Comparison of ENCODE assay signal across 16 cellular contexts in genomic region chrX:27251369-27251768, GRCh38.
DNase-seq lines count a peak whose midpoint lies in the region; TF ChIP-seq lines count a peak whose summit lies in the region.
"Had no signal": no experiment of that assay in that cellular context is flagged by ENCODE, and none has a peak within 500 bp of the region (broad histone marks: within the 10 kb centered on the region; RNA-seq: fewer than 3 reads in every experiment).

No MANE protein-coding gene starts in this region.

- H3K27ac ChIP-seq in H9 (ENCODE audit: insufficient read length, low read depth, low read length) (no peak overlapping the region), iPS DF 6.9 (ENCODE audit: low read length) (no peak overlapping the region)
- H3K27ac ChIP-seq: BLaER1 had no signal

- H3K4me2 ChIP-seq in H9 (ENCODE audit: insufficient read depth, insufficient read length, low read length), result no peak overlapping the region
- H3K4me2 ChIP-seq: BLaER1 had no signal

- H3K4me3 ChIP-seq in NT2/D1 (ENCODE audit: insufficient read length, low read depth) (no peak overlapping the region), iPS DF 6.9 (ENCODE audit: low read length) (no peak overlapping the region), Caco-2 (ENCODE audit: low read depth, low read length) (no peak overlapping the region)
- H3K4me3 ChIP-seq: BLaER1 had no signal

- DNase-seq in DMS53 (lab: John Stamatoyannopoulos, UW), result peak; percentile 2
- no peak for DNase-seq in DMS53 treated with DMSO at 0.1 percent for 48 hours (lab: John Stamatoyannopoulos, UW; ENCODE audit: unreplicated experiment)
- DNase-seq in H9, result peak; percentile 30
- DNase-seq in NT2/D1 (ENCODE audit: low read depth, low spot score), result peak; percentile 0
- DNase-seq in iPS DF 6.9 (ENCODE audit: low read depth, low spot score), result peak; percentile 0
- no peak for DNase-seq in NOMO-1 treated with DMSO at 0.1 percent for 48 hours (lab: John Stamatoyannopoulos, UW; ENCODE audit: unreplicated experiment)
- DNase-seq in Caco-2, result no peak
- no peak for DNase-seq in retina
- DNase-seq: 8988T; AML-193; CD8-positive, alpha-beta memory T cell; DMS153; GF-D8; IMR-90; KBM-7 had no signal

- H3K23me2 ChIP-seq in H9 (ENCODE audit: insufficient read length, low read depth, low read length, poor library complexity, severe bottlenecking), result no peaks in the 10 kb centered on the region

- H3K9ac ChIP-seq in H9 (ENCODE audit: extremely low read depth, insufficient read length, low read length), result no peak overlapping the region
- no peak overlapping the region for H3K9ac ChIP-seq in NT2/D1 (ENCODE audit: insufficient read length, low read depth)
- H3K9ac ChIP-seq: BLaER1 had no signal

- H2AK5ac ChIP-seq in H9 (ENCODE audit: insufficient read length, low read length), result no peak overlapping the region

- no peak overlapping the region for H3K4ac ChIP-seq in H9 (ENCODE audit: low read depth, low read length)

- no peak overlapping the region for H2BK15ac ChIP-seq in H9 (ENCODE audit: low read depth, low read length)

- no peak overlapping the region for H4K91ac ChIP-seq in H9 (ENCODE audit: insufficient read length, low read depth, low read length)

- no peak overlapping the region for H3T11ph ChIP-seq in H9 (ENCODE audit: low read length)

- CTCF ChIA-PET in Caco-2 (lab: Charles Lee), result no interaction called here

- no peak overlapping the region for H2BK120ac ChIP-seq in H9 (ENCODE audit: low read depth, low read length, poor library complexity, severe bottlenecking)

- intact Hi-C loops in Caco-2 (cut with micrococcal nuclease; ENCODE audit: unreplicated experiment), result no loop called here

- H3K4me3 Mint-ChIP-seq in H9 (no peak overlapping the region), Caco-2 (ENCODE audit: unreplicated experiment) (no peak overlapping the region)
- H3K4me3 Mint-ChIP-seq: CD8-positive, alpha-beta memory T cell had no signal

- H3K27me3 Mint-ChIP-seq in H9 (ENCODE audit: low read depth) (no peaks in the 10 kb centered on the region), Caco-2 (ENCODE audit: insufficient read depth, unreplicated experiment) (no peaks in the 10 kb centered on the region)
- H3K27me3 Mint-ChIP-seq: CD8-positive, alpha-beta memory T cell had no signal

- H3K36me3 ChIP-seq in NT2/D1 (ENCODE audit: insufficient read depth, insufficient read length, low read length), result no peaks in the 10 kb centered on the region
- no peaks in the 10 kb centered on the region for H3K36me3 ChIP-seq in iPS DF 6.9 (ENCODE audit: control insufficient read depth, insufficient read depth, low read length)
- H3K36me3 ChIP-seq in Caco-2 (ENCODE audit: control insufficient read depth, insufficient read depth, low read length), result no peaks in the 10 kb centered on the region
- H3K36me3 ChIP-seq: BLaER1 had no signal

- H2BK20ac ChIP-seq in H9 (ENCODE audit: low read depth, low read length, poor library complexity, severe bottlenecking), result no peak overlapping the region

- no peak overlapping the region for H4K5ac ChIP-seq in H9 (ENCODE audit: insufficient read length, low read depth, low read length)

- no peak overlapping the region for H3K23ac ChIP-seq in H9 (ENCODE audit: insufficient read length, low read depth, low read length)

- H3K9me3 ChIP-seq in H9 (ENCODE audit: control insufficient read depth, low read depth, low read length), result no peaks in the 10 kb centered on the region
- no peaks in the 10 kb centered on the region for H3K9me3 ChIP-seq in NT2/D1 (ENCODE audit: insufficient read depth, low read length)
- no peaks in the 10 kb centered on the region for H3K9me3 ChIP-seq in iPS DF 6.9 (ENCODE audit: control insufficient read depth, insufficient read depth, low read length)
- H3K9me3 ChIP-seq in Caco-2, result no peaks in the 10 kb centered on the region
- H3K9me3 ChIP-seq: BLaER1 had no signal

- no TSS peak for BruUV-seq in Caco-2 (replicated peaks; lab: Mats Ljungman, UMichigan)

- no peaks in the 10 kb centered on the region for H3K79me2 ChIP-seq in H9 (ENCODE audit: insufficient read depth, low read length)

- no peaks in the 10 kb centered on the region; a peak in 1 of 7 replicates for H3K36me3 Mint-ChIP-seq in H9 (ENCODE audit: insufficient read depth in 1 of 3, low read depth in 3 of 3)
- no peaks in the 10 kb centered on the region for H3K36me3 Mint-ChIP-seq in Caco-2 (ENCODE audit: insufficient read depth, unreplicated experiment)
- H3K36me3 Mint-ChIP-seq: CD8-positive, alpha-beta memory T cell had no signal

- H2BK12ac ChIP-seq in H9 (ENCODE audit: insufficient read length, low read depth, low read length), result no peak overlapping the region

- H3K27ac Mint-ChIP-seq in H9 (no peak overlapping the region), Caco-2 (ENCODE audit: unreplicated experiment) (no peak overlapping the region)

- H3K56ac ChIP-seq in H9 (ENCODE audit: insufficient read length, low read depth, low read length), result no peak overlapping the region

- TF ChIP-seq CTCF in H9 (conservative IDR thresholded peaks at IDR 0.05), result peak; percentile 33; the same call in 2 of the 3 replicates
- no peak for TF ChIP-seq CTCF in Caco-2 (IDR thresholded peaks at IDR 0.05; ENCODE audit: insufficient read depth in 1 of 2, low read depth in 1 of 2, low read length in 1 of 2, severe bottlenecking in 1 of 2, unreplicated experiment in 1 of 2)

- H3K4me1 Mint-ChIP-seq in H9 (no peaks in the 10 kb centered on the region), Caco-2 (ENCODE audit: low read depth, unreplicated experiment) (no peaks in the 10 kb centered on the region)
- H3K4me1 Mint-ChIP-seq: CD8-positive, alpha-beta memory T cell had no signal

- no CpG with 5 or more reads among the region's 3 CpGs for WGBS in H9 (ENCODE audit: extremely low coverage, insufficient read length, low lambda C conversion rate)
- no CpG with 5 or more reads among the region's 3 CpGs for WGBS in iPS DF 6.9 (ENCODE audit: insufficient coverage, insufficient read length)

- H3K4me1 ChIP-seq in H9 (ENCODE audit: insufficient read depth, low read length) (no peaks in the 10 kb centered on the region), NT2/D1 (ENCODE audit: insufficient read depth, insufficient read length) (no peaks in the 10 kb centered on the region), iPS DF 6.9 (ENCODE audit: control insufficient read depth, insufficient read depth, low read length) (no peaks in the 10 kb centered on the region), Caco-2 (no peaks in the 10 kb centered on the region)
- H3K4me1 ChIP-seq: BLaER1 had no signal

- H2AFZ ChIP-seq in H9 (ENCODE audit: low read length), result no peak overlapping the region

- no peaks in the 10 kb centered on the region for H4K20me1 ChIP-seq in H9 (ENCODE audit: control insufficient read depth, insufficient read depth, insufficient read length)
- H4K20me1 ChIP-seq: BLaER1 had no signal

- H4K8ac ChIP-seq in H9 (replicated peaks; ENCODE audit: insufficient read length, low read depth, low read length), result no peak overlapping the region

- H3K18ac ChIP-seq in H9 (ENCODE audit: insufficient read length, low read depth, low read length), result no peak overlapping the region

- H3K27me3 ChIP-seq in H9 (ENCODE audit: insufficient read depth, low read length) (no peaks in the 10 kb centered on the region), NT2/D1 (ENCODE audit: insufficient read depth, insufficient read length) (no peaks in the 10 kb centered on the region), iPS DF 6.9 (ENCODE audit: control insufficient read depth, insufficient read depth, low read length) (no peaks in the 10 kb centered on the region), Caco-2 (replicated peaks; ENCODE audit: control insufficient read depth, insufficient read depth, low read length) (no peaks in the 10 kb centered on the region)

- POLR2A ChIA-PET in Caco-2 (lab: Charles Lee), result no interaction called here

- H3K9me3 Mint-ChIP-seq in H9 (peaks cover 32 to 41% of the 10 kb centered on the region in 2 experiments), Caco-2 (ENCODE audit: unreplicated experiment) (no peaks in the 10 kb centered on the region)

- no peak overlapping the region for H2BK5ac ChIP-seq in H9 (ENCODE audit: insufficient read length, low read length)

- H3K14ac ChIP-seq in H9 (ENCODE audit: insufficient read depth, low read length), result no peak overlapping the region

- no peaks in the 10 kb centered on the region for H3K79me1 ChIP-seq in H9 (ENCODE audit: insufficient read depth, low read depth, low read length, poor library complexity, severe bottlenecking)

Comparison
In these comparisons a context has a peak if more than half of its experiments do, and no peak if none do; other contexts are left out.
1. DNase-seq: peak in DMS53 (single experiment), H9 (single experiment), NT2/D1 (single experiment) and iPS DF 6.9 (single experiment); none in DMS53 treated with DMSO at 0.1 percent for 48 hours (single experiment), NOMO-1 treated with DMSO at 0.1 percent for 48 hours (single experiment), Caco-2 (0 of 2) and retina (single experiment).